Comparison of ENCODE assay signal across 1 cellular context in the genomic region with DNA sequence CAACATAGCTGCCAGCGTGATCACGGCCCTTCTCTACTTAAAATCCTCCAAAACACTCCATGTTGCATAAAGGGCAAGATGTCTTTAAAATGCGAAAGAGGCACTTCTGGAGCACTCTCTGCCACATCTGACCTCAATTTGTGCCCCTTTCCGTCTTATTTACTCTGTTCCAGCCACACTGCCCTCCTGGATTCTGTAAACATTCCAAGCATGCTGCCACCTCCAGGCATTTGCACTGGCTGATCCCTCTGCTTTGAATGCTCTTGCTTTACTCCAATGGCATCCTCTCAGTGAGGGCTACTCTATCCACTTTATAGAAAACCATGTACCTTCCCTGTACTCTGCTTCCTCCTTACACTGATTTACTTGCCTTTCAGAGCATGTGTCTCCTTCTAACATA.
TF ChIP-seq lines count a peak whose summit lies in the region.

No MANE protein-coding gene starts in this region.

TF ChIP-seq in GM23338, 12 proteins besides CTCF, POLR2A, EP300 and RAD21 (continued from another document):
- TF ChIP-seq, protein P1, sequence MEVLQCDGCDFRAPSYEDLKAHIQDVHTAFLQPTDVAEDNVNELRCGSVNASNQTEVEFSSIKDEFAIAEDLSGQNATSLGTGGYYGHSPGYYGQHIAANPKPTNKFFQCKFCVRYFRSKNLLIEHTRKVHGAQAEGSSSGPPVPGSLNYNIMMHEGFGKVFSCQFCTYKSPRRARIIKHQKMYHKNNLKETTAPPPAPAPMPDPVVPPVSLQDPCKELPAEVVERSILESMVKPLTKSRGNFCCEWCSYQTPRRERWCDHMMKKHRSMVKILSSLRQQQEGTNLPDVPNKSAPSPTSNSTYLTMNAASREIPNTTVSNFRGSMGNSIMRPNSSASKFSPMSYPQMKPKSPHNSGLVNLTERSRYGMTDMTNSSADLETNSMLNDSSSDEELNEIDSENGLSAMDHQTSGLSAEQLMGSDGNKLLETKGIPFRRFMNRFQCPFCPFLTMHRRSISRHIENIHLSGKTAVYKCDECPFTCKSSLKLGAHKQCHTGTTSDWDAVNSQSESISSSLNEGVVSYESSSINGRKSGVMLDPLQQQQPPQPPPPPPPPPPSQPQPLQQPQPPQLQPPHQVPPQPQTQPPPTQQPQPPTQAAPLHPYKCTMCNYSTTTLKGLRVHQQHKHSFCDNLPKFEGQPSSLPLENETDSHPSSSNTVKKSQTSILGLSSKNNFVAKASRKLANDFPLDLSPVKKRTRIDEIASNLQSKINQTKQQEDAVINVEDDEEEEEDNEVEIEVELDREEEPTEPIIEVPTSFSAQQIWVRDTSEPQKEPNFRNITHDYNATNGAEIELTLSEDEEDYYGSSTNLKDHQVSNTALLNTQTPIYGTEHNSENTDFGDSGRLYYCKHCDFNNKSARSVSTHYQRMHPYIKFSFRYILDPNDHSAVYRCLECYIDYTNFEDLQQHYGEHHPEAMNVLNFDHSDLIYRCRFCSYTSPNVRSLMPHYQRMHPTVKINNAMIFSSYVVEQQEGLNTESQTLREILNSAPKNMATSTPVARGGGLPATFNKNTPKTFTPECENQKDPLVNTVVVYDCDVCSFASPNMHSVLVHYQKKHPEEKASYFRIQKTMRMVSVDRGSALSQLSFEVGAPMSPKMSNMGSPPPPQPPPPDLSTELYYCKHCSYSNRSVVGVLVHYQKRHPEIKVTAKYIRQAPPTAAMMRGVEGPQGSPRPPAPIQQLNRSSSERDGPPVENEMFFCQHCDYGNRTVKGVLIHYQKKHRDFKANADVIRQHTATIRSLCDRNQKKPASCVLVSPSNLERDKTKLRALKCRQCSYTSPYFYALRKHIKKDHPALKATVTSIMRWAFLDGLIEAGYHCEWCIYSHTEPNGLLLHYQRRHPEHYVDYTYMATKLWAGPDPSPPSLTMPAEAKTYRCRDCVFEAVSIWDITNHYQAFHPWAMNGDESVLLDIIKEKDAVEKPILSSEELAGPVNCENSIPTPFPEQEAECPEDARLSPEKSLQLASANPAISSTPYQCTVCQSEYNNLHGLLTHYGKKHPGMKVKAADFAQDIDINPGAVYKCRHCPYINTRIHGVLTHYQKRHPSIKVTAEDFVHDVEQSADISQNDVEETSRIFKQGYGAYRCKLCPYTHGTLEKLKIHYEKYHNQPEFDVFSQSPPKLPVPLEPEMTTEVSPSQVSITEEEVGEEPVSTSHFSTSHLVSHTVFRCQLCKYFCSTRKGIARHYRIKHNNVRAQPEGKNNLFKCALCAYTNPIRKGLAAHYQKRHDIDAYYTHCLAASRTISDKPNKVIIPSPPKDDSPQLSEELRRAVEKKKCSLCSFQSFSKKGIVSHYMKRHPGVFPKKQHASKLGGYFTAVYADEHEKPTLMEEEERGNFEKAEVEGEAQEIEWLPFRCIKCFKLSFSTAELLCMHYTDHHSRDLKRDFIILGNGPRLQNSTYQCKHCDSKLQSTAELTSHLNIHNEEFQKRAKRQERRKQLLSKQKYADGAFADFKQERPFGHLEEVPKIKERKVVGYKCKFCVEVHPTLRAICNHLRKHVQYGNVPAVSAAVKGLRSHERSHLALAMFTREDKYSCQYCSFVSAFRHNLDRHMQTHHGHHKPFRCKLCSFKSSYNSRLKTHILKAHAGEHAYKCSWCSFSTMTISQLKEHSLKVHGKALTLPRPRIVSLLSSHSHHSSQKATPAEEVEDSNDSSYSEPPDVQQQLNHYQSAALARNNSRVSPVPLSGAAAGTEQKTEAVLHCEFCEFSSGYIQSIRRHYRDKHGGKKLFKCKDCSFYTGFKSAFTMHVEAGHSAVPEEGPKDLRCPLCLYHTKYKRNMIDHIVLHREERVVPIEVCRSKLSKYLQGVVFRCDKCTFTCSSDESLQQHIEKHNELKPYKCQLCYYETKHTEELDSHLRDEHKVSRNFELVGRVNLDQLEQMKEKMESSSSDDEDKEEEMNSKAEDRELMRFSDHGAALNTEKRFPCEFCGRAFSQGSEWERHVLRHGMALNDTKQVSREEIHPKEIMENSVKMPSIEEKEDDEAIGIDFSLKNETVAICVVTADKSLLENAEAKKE (CRISPR knock-in tag; IDR thresholded peaks at IDR 0.05), result no peak
- TF ChIP-seq ZNF331 (CRISPR knock-in tag; IDR thresholded peaks at IDR 0.05; ENCODE audit: low read depth) (no peak), ZNF114 (CRISPR knock-in tag; IDR thresholded peaks at IDR 0.05) (no peak), EZH2 (IDR thresholded peaks at IDR 0.05; ENCODE audit: low read depth, unreplicated experiment) (no peak), JUNB (IDR thresholded peaks at IDR 0.05; ENCODE audit: unreplicated experiment) (no peak), ETS1 (IDR thresholded peaks at IDR 0.05) (no peak), NANOG (IDR thresholded peaks at IDR 0.05; ENCODE audit: borderline replicate concordance) (no peak), CREB1 (CRISPR knock-in tag; IDR thresholded peaks at IDR 0.05; ENCODE audit: low read depth) (no peak)
